Comparison of ENCODE assay signal across 21 cellular contexts in genomic region chr18:59605633-59606192, GRCh38.
DNase-seq lines count a peak whose midpoint lies in the region; ATAC-seq and TF ChIP-seq lines count a peak whose summit lies in the region.
"Had no signal": no experiment of that assay in that cellular context is flagged by ENCODE, and none has a peak within 500 bp of the region (broad histone marks: within the 10 kb centered on the region; RNA-seq: fewer than 3 reads in every experiment).

No MANE protein-coding gene starts in this region.

- H3K27me3 ChIP-seq in SJSA1 (replicated peaks) (no peaks in the 10 kb centered on the region), parathyroid adenoma (ENCODE audit: control insufficient read depth, insufficient read depth, low read length) (no peaks in the 10 kb centered on the region)

- peaks cover 25% of the 10 kb centered on the region for H3K4me1 ChIP-seq in SJSA1 (replicated peaks)
- H3K4me1 ChIP-seq in parathyroid adenoma = peaks cover 19% of the 10 kb centered on the region

- intact Hi-C loops in CD14-positive monocyte (cut with micrococcal nuclease) = no loop called here

- H3K4me1 Mint-ChIP-seq in CD14-positive monocyte = no peaks in the 10 kb centered on the region
- H3K4me1 Mint-ChIP-seq: activated naive CD8-positive, alpha-beta T cell treated with anti-CD3 and anti-CD28 coated beads, Interleukin-2, amount 10 ng/mL, durations not matched to agents 7 days and 5 days; neural crest cell had no signal

- H3K36me3 Mint-ChIP-seq in CD14-positive monocyte = no peaks in the 10 kb centered on the region
- H3K36me3 Mint-ChIP-seq: activated naive CD8-positive, alpha-beta T cell treated with anti-CD3 and anti-CD28 coated beads, Interleukin-2, amount 10 ng/mL, durations not matched to agents 7 days and 5 days had no signal

- H3K36me3 ChIP-seq in SJSA1 = no peaks in the 10 kb centered on the region
- no peaks in the 10 kb centered on the region for H3K36me3 ChIP-seq in parathyroid adenoma (ENCODE audit: control insufficient read depth, insufficient read depth, low read length)

- H3K9me3 Mint-ChIP-seq in CD14-positive monocyte = peaks cover 0 to 2% (median 0%) of the 10 kb centered on the region in 7 donors
- H3K9me3 Mint-ChIP-seq: activated naive CD8-positive, alpha-beta T cell treated with anti-CD3 and anti-CD28 coated beads, Interleukin-2, amount 10 ng/mL, durations not matched to agents 7 days and 5 days; activated T-helper 1 cell treated with anti-CD3 and anti-CD28 coated beads, Interleukin-12 subunit alpha, Interleukin-12 subunit beta, Interleukin-2, Interleukin-4 antibody, amounts not matched to agents 30 ng/mL and 10 ng/mL and 1 ng/mL, durations not matched to agents 14 hours and 24 hours and 36 hours had no signal

- peak overlapping the region; percentile 36 for H3K4me2 ChIP-seq in parathyroid adenoma (ENCODE audit: low read length)

- DNase-seq in HCEC 1CT (peak; percentile 44), SJSA1 (ENCODE audit: low read depth in 1 of 2, low spot score in 2 of 2) (peak in 1 of 2 experiments; percentile 78), fibroblast of peridontal ligament (ENCODE audit: extremely low read depth) (peak; percentile 49), GM03348 (ENCODE audit: low spot score) (no peak), CD14-positive monocyte (ENCODE audit: low spot score) (no peak)
- DNase-seq: activated CD4-positive, CD25-positive, alpha-beta regulatory T cell; activated naive CD8-positive, alpha-beta T cell treated with anti-CD3 and anti-CD28 coated beads, Interleukin-2, amount 10 ng/mL, durations not matched to agents 7 days and 5 days; cerebellar nuclear complex; COR-L47; effector memory CD4-positive, alpha-beta T cell; hippocampal formation; Kasumi-1; NCI-H1105 treated with DMSO at 0.1 percent for 48 hours; PC-3; stimulated activated CD4-positive, alpha-beta T cell treated with anti-CD3 and anti-CD28 coated beads, Interleukin-4, amount 100 ng/mL, for 1 hour had no signal

- no peak overlapping the region for H2AFZ ChIP-seq in parathyroid adenoma

- ATAC-seq in GM19467 (IDR thresholded peaks at IDR 0.05; ENCODE audit: unreplicated experiment) (no peak), HG02623 (IDR thresholded peaks at IDR 0.05; ENCODE audit: unreplicated experiment) (no peak)
- ATAC-seq: PC-3 had no signal

- H3K4me3 ChIP-seq in SJSA1 (no peak overlapping the region), parathyroid adenoma (ENCODE audit: low read depth, low read length) (peak overlapping the region; percentile 17)
- H3K4me3 ChIP-seq: SK-N-MC had no signal

- H3K27ac Mint-ChIP-seq in CD14-positive monocyte = no peak overlapping the region
- H3K27ac Mint-ChIP-seq: activated naive CD8-positive, alpha-beta T cell treated with anti-CD3 and anti-CD28 coated beads, Interleukin-2, amount 10 ng/mL, durations not matched to agents 7 days and 5 days; activated T-helper 1 cell treated with anti-CD3 and anti-CD28 coated beads, Interleukin-12 subunit alpha, Interleukin-12 subunit beta, Interleukin-2, Interleukin-4 antibody, amounts not matched to agents 30 ng/mL and 10 ng/mL and 1 ng/mL, durations not matched to agents 14 hours and 24 hours and 36 hours had no signal

- no peak for TF ChIP-seq CTCF in parathyroid adenoma (IDR thresholded peaks at IDR 0.05)
- no peak for TF ChIP-seq CTCF in CD14-positive monocyte (IDR thresholded peaks at IDR 0.05)

- H3K9me3 ChIP-seq in SJSA1 (replicated peaks) = no peaks in the 10 kb centered on the region
- H3K9me3 ChIP-seq in parathyroid adenoma (ENCODE audit: control insufficient read depth, low read length) = no peaks in the 10 kb centered on the region

- H3K79me2 ChIP-seq in parathyroid adenoma = no peaks in the 10 kb centered on the region

- H3K27me3 Mint-ChIP-seq in CD14-positive monocyte (ENCODE audit: low read depth in 3 of 3) = no peaks in the 10 kb centered on the region

- no peak overlapping the region for H3K4me3 Mint-ChIP-seq in CD14-positive monocyte
- H3K4me3 Mint-ChIP-seq: activated naive CD8-positive, alpha-beta T cell treated with anti-CD3 and anti-CD28 coated beads, Interleukin-2, amount 10 ng/mL, durations not matched to agents 7 days and 5 days; activated T-helper 1 cell treated with anti-CD3 and anti-CD28 coated beads, Interleukin-12 subunit alpha, Interleukin-12 subunit beta, Interleukin-2, Interleukin-4 antibody, amounts not matched to agents 30 ng/mL and 10 ng/mL and 1 ng/mL, durations not matched to agents 14 hours and 24 hours and 36 hours; neural crest cell had no signal

- H3K9ac ChIP-seq in parathyroid adenoma = no peak overlapping the region

- H3K27ac ChIP-seq in SJSA1 (peak overlapping the region; percentile 92), parathyroid adenoma (peak overlapping the region; percentile 79)
- H3K27ac ChIP-seq: SK-N-MC had no signal

Comparison
In these comparisons a context has a peak if more than half of its experiments do, and no peak if none do; other contexts are left out.
1. DNase-seq: peak in HCEC 1CT (single experiment) and fibroblast of peridontal ligament (single experiment); none in GM03348 (single experiment) and CD14-positive monocyte (single experiment).